ENCODE assay signal across 1 cellular context in the genomic region with DNA sequence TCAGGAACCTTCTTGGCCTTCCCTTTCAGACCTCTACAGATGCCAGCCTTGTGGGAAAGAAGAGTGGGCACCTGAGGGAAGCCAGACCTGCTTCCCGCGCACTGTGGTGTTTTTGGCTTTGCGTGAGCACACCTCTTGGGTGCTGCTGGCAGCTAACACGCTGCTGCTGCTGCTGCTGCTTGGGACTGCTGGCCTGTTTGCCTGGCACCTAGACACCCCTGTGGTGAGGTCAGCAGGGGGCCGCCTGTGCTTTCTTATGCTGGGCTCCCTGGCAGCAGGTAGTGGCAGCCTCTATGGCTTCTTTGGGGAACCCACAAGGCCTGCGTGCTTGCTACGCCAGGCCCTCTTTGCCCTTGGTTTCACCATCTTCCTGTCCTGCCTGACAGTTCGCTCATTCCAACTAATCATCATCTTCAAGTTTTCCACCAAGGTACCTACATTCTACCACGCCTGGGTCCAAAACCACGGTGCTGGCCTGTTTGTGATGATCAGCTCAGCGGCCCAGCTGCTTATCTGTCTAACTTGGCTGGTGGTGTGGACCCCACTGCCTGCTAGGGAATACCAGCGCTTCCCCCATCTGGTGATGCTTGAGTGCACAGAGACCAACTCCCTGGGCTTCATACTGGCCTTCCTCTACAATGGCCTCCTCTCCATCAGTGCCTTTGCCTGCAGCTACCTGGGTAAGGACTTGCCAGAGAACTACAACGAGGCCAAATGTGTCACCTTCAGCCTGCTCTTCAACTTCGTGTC.
A peak's percentile ranks its signal among the peaks of the same experiment; 100 is the strongest.
TF ChIP-seq lines count a peak whose summit lies in the region.

No MANE protein-coding gene starts in this region.

TF ChIP-seq in K562, 482 proteins besides CTCF, POLR2A, EP300 and RAD21:
- no peak for TF ChIP-seq ZNF431 (CRISPR knock-in tag; IDR thresholded peaks at IDR 0.05)
- TF ChIP-seq CBFA2T3 (IDR thresholded peaks at IDR 0.05) = peak; percentile 22; the same call in 1 of the 2 replicates
- 0 out of 2 replicates have a peak, but pooled peaks have one; percentile 34 for TF ChIP-seq ZC3H4 (CRISPR knock-in tag; IDR thresholded peaks at IDR 0.05; ENCODE audit: borderline replicate concordance)
- TF ChIP-seq NR3C1 (CRISPR knock-in tag; IDR thresholded peaks at IDR 0.05) = 0 out of 2 replicates have a peak, but pooled peaks have one; percentile 15
- 0 out of 2 replicates have a peak, but pooled peaks have one; percentile 15 for TF ChIP-seq CEBPG (CRISPR knock-in tag; IDR thresholded peaks at IDR 0.05)
- no peak for TF ChIP-seq CEBPG (tag; conservative IDR thresholded peaks at IDR 0.05 in 1 of 2, IDR thresholded peaks at IDR 0.05 in 1 of 2)
- TF ChIP-seq SP2 (IDR thresholded peaks at IDR 0.05; ENCODE audit: extremely low read depth, low read depth, low read length, poor library complexity, severe bottlenecking) = no peak
- 0 out of 2 replicates have a peak, but pooled peaks have one; percentile 1 for TF ChIP-seq CTBP1 (IDR thresholded peaks at IDR 0.05; ENCODE audit: borderline replicate concordance)
- no peak for TF ChIP-seq ZNF253 (CRISPR knock-in tag; conservative IDR thresholded peaks at IDR 0.05)
- 0 out of 2 replicates have a peak, but pooled peaks have one; percentile 29 for TF ChIP-seq ZNF143 (CRISPR knock-in tag; IDR thresholded peaks at IDR 0.05)
- no peak for TF ChIP-seq NCOA2 (IDR thresholded peaks at IDR 0.05; ENCODE audit: partially characterized antibody in 2 of 2)
- peak; percentile 36; the same call in 1 of the 2 replicates for TF ChIP-seq CBFB (CRISPR knock-in tag; IDR thresholded peaks at IDR 0.05)
- no peak for TF ChIP-seq TEAD4 (IDR thresholded peaks at IDR 0.05; ENCODE audit: low read length)
- 0 out of 2 replicates have a peak, but pooled peaks have one; percentile 35 for TF ChIP-seq TEAD4 (CRISPR knock-in tag; IDR thresholded peaks at IDR 0.05; ENCODE audit: borderline replicate concordance)
- TF ChIP-seq, protein P1, sequence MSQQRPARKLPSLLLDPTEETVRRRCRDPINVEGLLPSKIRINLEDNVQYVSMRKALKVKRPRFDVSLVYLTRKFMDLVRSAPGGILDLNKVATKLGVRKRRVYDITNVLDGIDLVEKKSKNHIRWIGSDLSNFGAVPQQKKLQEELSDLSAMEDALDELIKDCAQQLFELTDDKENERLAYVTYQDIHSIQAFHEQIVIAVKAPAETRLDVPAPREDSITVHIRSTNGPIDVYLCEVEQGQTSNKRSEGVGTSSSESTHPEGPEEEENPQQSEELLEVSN (IDR thresholded peaks at IDR 0.05; ENCODE audit: borderline replicate concordance in 1 of 2, extremely low read depth in 1 of 2, insufficient read depth in 1 of 2, insufficient read length in 1 of 2, low read depth in 1 of 2, low read length in 1 of 2, poor library complexity in 1 of 2, severe bottlenecking in 1 of 2) = peak in 1 of 2 experiments; percentile 0
- peak; percentile 26 for TF ChIP-seq TCF3 (CRISPR knock-in tag; IDR thresholded peaks at IDR 0.05)
- TF ChIP-seq MYBL2 (IDR thresholded peaks at IDR 0.05; ENCODE audit: low read depth) = no peak
- TF ChIP-seq MYBL2 (CRISPR knock-in tag; IDR thresholded peaks at IDR 0.05; ENCODE audit: borderline replicate concordance) = 0 out of 2 replicates have a peak, but pooled peaks have one; percentile 35
